ENCODE assay signal across 11 cellular contexts in the genomic region with DNA sequence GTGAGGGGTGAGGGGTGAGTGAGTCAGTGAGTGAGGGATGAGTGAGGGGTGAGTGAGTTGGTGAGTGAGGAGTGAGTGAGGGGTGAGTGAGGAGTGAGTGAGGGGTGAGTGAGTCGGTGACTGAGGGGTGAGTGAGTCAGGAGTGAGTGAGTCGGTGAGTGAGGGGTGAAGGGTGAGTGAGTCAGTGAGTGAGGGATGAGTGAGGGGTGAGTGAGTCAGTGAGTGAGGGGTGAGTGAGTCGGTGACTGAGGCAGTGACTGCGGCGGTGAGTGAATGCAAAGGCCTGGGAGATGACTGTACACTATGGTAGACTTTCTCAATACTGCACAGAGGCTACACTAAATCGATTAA.
DNase-seq lines count a peak whose midpoint lies in the region; ATAC-seq lines count a peak whose summit lies in the region.
"Had no signal": no experiment of that assay in that cellular context is flagged by ENCODE, and none has a peak within 500 bp of the region (broad histone marks: within the 10 kb centered on the region; RNA-seq: fewer than 3 reads in every experiment).

No MANE protein-coding gene starts in this region.

- DNase-seq in activated effector memory CD4-positive, alpha-beta T cell treated with anti-CD3 and anti-CD28 coated beads, Interleukin-2, amount 50 U/mL, for 16 hours, result peak; percentile 82
- no peak for DNase-seq in activated effector memory CD4-positive, alpha-beta T cell treated with Interleukin-2 at 50 U/mL for 16 hours
- peak; percentile 63 for DNase-seq in activated T-cell treated with anti-CD3 and anti-CD28 coated beads for 48 hours (ENCODE audit: low read depth)
- DNase-seq in iris pigment epithelial cell (ENCODE audit: low read depth), result peak; percentile 90
- DNase-seq in stimulated activated naive CD8-positive, alpha-beta T cell treated with anti-CD3 and anti-CD28 coated beads, Interleukin-15, Interleukin-2, amounts not matched to agents 100 U/mL and 50 U/mL, for 24 hours, result peak; percentile 70
- no peak for DNase-seq in NCI-H2029 treated with DMSO at 0.1 percent for 48 hours (lab: John Stamatoyannopoulos, UW)
- DNase-seq: activated gamma-delta T cell, left cardiac atrium, NCI-H1436 had no signal

- ATAC-seq in stimulated activated naive CD8-positive, alpha-beta T cell treated with anti-CD3 and anti-CD28 coated beads, Interleukin-15, Interleukin-2, amounts not matched to agents 100 U/mL and 50 U/mL, for 24 hours, result peak; percentile 92
- ATAC-seq in HG02642 (IDR thresholded peaks at IDR 0.05; ENCODE audit: poor library complexity, unreplicated experiment) (no peak), GM21390 (IDR thresholded peaks at IDR 0.05; ENCODE audit: unreplicated experiment) (no peak)
- ATAC-seq: left cardiac atrium had no signal

Comparison
In these comparisons a context has a peak if more than half of its experiments do, and no peak if none do; other contexts are left out.
1. DNase-seq: peak in activated effector memory CD4-positive, alpha-beta T cell treated with anti-CD3 and anti-CD28 coated beads, Interleukin-2, amount 50 U/mL, for 16 hours (single experiment), activated T-cell treated with anti-CD3 and anti-CD28 coated beads for 48 hours (single experiment), iris pigment epithelial cell (single experiment) and stimulated activated naive CD8-positive, alpha-beta T cell treated with anti-CD3 and anti-CD28 coated beads, Interleukin-15, Interleukin-2, amounts not matched to agents 100 U/mL and 50 U/mL, for 24 hours (single experiment); none in activated effector memory CD4-positive, alpha-beta T cell treated with Interleukin-2 at 50 U/mL for 16 hours (single experiment) and NCI-H2029 treated with DMSO at 0.1 percent for 48 hours (single experiment).